8 cellular contexts compared by ENCODE assay signal in genomic region chr9:128321879-128322341, GRCh38. TPM values are rescaled to one million over a fixed set of nuclear protein-coding genes. Genes with fewer than 3 reads are reported as not detected.
DNase-seq lines count a peak whose midpoint lies in the region; ATAC-seq and TF ChIP-seq lines count a peak whose summit lies in the region.

No MANE protein-coding gene starts in this region.

- ATAC-seq in GM21576 (IDR thresholded peaks at IDR 0.05; ENCODE audit: unreplicated experiment), result peak; percentile 7

- peak; percentile 2 for DNase-seq in CD1c-positive myeloid dendritic cell (ENCODE audit: extremely low spot score)
- no peak for DNase-seq in Peyer's patch
- DNase-seq in fibroblast of pulmonary artery (ENCODE audit: low read depth), result no peak
- DNase-seq in skeletal muscle cell (ENCODE audit: low read depth), result no peak
- DNase-seq in NCI-H1694 treated with DMSO at 0.1 percent for 48 hours (lab: John Stamatoyannopoulos, UW), result no peak
- DNase-seq in HCEC 1CT, result no peak
- DNase-seq in amygdala (lab: John Stamatoyannopoulos, UW), result no peak

- H3K27ac ChIP-seq in Peyer's patch, result peak overlapping the region; percentile 63 to 94 (median 88)

- no peak for TF ChIP-seq CTCF in Peyer's patch (IDR thresholded peaks at IDR 0.05)
- TF ChIP-seq CTCF in fibroblast of pulmonary artery (IDR thresholded peaks at IDR 0.05; ENCODE audit: low read length, missing control alignments), result no peak

- H3K9me3 ChIP-seq in Peyer's patch, result no peaks in the 10 kb centered on the region

- H3K36me3 ChIP-seq in Peyer's patch, result peaks cover 0 to 34% (median 0%) of the 10 kb centered on the region in 3 donors

- TF ChIP-seq POLR2A in Peyer's patch (IDR thresholded peaks at IDR 0.05), result no peak

- H3K4me3 ChIP-seq in Peyer's patch, result peak overlapping the region; percentile 73 to 91 (median 85)
- H3K4me3 ChIP-seq in fibroblast of pulmonary artery (replicated peaks; ENCODE audit: low read depth, low read length), result peak overlapping the region; percentile 83
- H3K4me3 ChIP-seq in skeletal muscle cell (ENCODE audit: low read depth, low read length), result peak overlapping the region; percentile 71

- H3K27me3 ChIP-seq in Peyer's patch, result no peaks in the 10 kb centered on the region

- H3K4me1 ChIP-seq in Peyer's patch, result peaks cover 4 to 25% (median 12%) of the 10 kb centered on the region in 4 donors

RNA-seq across cellular contexts. Expression of gene TRUB2, which starts 0.3 kb away (rescaled TPM):
- total RNA-seq in Peyer's patch, result 10 to 100 TPM; 11.7 to 42.9 (median 17.4) TPM

RNA-seq across cellular contexts. Expression of gene COQ4, which starts 0.7 kb away (rescaled TPM):
- 100 to 1,000 TPM in 3 of 4 donors, 10 to 100 TPM in 1; 65.2 to 191 (median 132) TPM for total RNA-seq in Peyer's patch

RNA-seq across cellular contexts. Expression of gene SLC27A4, which starts 18.4 kb away (rescaled TPM):
- total RNA-seq in Peyer's patch, result 100 to 1,000 TPM in 3 of 4 donors, 10 to 100 TPM in 1; 28.1 to 312 (median 149) TPM

RNA-seq across cellular contexts. Expression of gene SWI5, which starts 45.8 kb away (rescaled TPM):
- total RNA-seq in Peyer's patch, result 10 to 100 TPM; 18.3 to 27.2 (median 23.5) TPM

RNA-seq across cellular contexts. Expression of gene GOLGA2, which starts 46.1 kb away (rescaled TPM):
- 10 to 100 TPM; 45.7 to 96.7 (median 92.5) TPM for total RNA-seq in Peyer's patch
